12 cellular contexts compared by ENCODE assay signal in the genomic region with DNA sequence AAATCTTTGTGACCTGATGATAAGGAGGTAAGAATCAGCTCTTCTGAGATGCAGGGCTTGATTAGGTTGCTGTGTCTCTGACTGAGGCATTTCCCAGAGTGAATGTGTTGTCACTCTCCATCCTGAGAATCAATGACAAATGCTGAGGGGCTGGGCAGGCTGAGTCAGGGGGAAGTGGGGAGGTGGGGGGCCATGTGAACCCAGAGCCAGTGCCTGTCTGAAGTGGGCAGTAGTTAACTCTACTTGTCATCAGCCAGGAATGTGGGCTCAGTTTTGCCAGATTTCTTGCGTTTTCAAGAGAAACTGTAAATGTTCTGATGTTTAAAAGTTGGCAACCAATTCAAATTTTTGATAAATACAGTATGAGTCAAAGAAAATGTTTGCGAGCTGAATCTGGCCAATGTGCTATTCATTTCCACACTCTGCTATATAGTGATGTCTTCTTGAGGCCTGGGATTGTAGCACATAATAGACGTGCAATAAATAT. TPM values are rescaled to one million over a fixed set of nuclear protein-coding genes. Genes with fewer than 3 reads are reported as not detected.
A peak's percentile ranks its signal among the peaks of the same experiment; 100 is the strongest.
DNase-seq lines count a peak whose midpoint lies in the region; ATAC-seq and TF ChIP-seq lines count a peak whose summit lies in the region.
"Had no signal": no experiment of that assay in that cellular context is flagged by ENCODE, and none has a peak within 500 bp of the region (broad histone marks: within the 10 kb centered on the region; RNA-seq: fewer than 3 reads in every experiment).

No MANE protein-coding gene starts in this region.

- no peak for ATAC-seq in HG03520 (IDR thresholded peaks at IDR 0.05; ENCODE audit: unreplicated experiment)
- ATAC-seq in GM21360 (IDR thresholded peaks at IDR 0.05; ENCODE audit: unreplicated experiment): no peak
- ATAC-seq in GM21619 (IDR thresholded peaks at IDR 0.05; ENCODE audit: unreplicated experiment): no peak
- ATAC-seq in HG02840 (IDR thresholded peaks at IDR 0.05; ENCODE audit: low FRiP score, unreplicated experiment): no peak
- ATAC-seq: activated T-cell treated with anti-CD3 and anti-CD28 coated beads, Interleukin-2, amount 50 U/mL, for 4 hours had no signal

- DNase-seq in A172 (ENCODE audit: low spot score) (peak; percentile 96), HS-5 (ENCODE audit: low read depth) (peak; percentile 99), astrocyte of the cerebellum (ENCODE audit: low read depth) (peak; percentile 96), hepatic stellate cell (ENCODE audit: low spot score) (peak; percentile 68)
- DNase-seq: activated T-cell treated with anti-CD3 and anti-CD28 coated beads, Interleukin-2, amount 50 U/mL, for 4 hours; caudate nucleus; NCI-H2107; WERI-Rb-1 had no signal

- in situ Hi-C loops in astrocyte of the cerebellum (cut with HindIII; ENCODE audit: low sequenced_read_pairs): no loop called here

- no peak for TF ChIP-seq CTCF in astrocyte of the cerebellum (IDR thresholded peaks at IDR 0.05; ENCODE audit: low read depth, low read length, missing control alignments)

- no peak overlapping the region for H3K4me3 ChIP-seq in astrocyte of the cerebellum (ENCODE audit: low read depth, low read length)

RNA-seq across cellular contexts. Expression of a gene that starts 3.1 kb away (rescaled TPM):
- total RNA-seq in A172 (2014; rRNA removed; shearing (Covaris generic)): 0.03 and 0.17 TPM in 2 replicates
- total RNA-seq: activated T-cell treated with anti-CD3 and anti-CD28 coated beads, Interleukin-2, amount 50 U/mL, for 4 hours had no signal
